Comparison of ENCODE assay signal across 10 cellular contexts in the genomic region with DNA sequence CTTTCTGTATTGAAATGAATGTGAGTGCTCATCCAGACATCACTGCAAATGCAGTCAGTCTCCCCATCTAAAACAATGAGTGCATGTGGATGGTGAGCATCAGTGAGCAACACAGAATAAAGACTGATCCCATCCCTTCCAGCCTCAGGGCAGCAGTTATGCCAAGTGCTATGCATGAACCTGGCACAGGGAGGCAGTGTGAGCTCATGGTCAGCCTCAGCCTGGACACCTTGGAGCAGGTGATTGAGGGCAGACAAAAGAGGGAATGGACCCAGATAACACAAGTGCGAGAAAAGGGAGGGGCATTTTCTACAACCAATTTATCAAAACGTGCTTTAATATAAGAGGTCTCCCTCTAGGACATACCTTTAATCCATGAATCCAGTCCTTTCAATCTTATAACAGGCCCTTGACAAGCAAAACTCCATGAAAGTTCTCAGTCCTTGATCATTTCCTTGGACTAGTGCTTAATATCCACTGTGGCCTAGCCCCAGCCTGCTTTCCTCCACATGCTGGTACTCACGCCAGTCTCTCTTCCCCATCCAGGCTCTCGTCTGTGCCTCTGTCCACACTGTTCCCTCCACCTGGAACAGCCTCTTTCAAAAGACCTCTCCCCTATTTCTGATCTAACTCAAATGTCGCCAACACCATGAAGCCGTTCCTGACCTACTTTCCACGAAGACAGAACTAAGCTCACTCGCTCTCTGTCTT. TPM values are rescaled to one million over a fixed set of nuclear protein-coding genes. Genes with fewer than 3 reads are reported as not detected.
A peak's percentile ranks its signal among the peaks of the same experiment; 100 is the strongest.
DNase-seq lines count a peak whose midpoint lies in the region; ATAC-seq and TF ChIP-seq lines count a peak whose summit lies in the region.
"Had no signal": no experiment of that assay in that cellular context is flagged by ENCODE, and none has a peak within 500 bp of the region (broad histone marks: within the 10 kb centered on the region; RNA-seq: fewer than 3 reads in every experiment).

No MANE protein-coding gene starts in this region.

- H3K27me3 ChIP-seq in SK-N-SH (ENCODE audit: insufficient read depth) (no peaks in the 10 kb centered on the region), right atrium auricular region (no peaks in the 10 kb centered on the region), tibial artery (peaks cover 0 to 5% of the 10 kb centered on the region in 2 donors)

- H2AFZ ChIP-seq in SK-N-SH (ENCODE audit: low read depth): no peak overlapping the region

- TF ChIP-seq CTCF in SK-N-SH (IDR thresholded peaks at IDR 0.05) (peak; percentile 52), right atrium auricular region (IDR thresholded peaks at IDR 0.05) (peak; percentile 42 to 78), tibial artery (IDR thresholded peaks at IDR 0.05) (peak; percentile 20 to 26)

- no peaks in the 10 kb centered on the region for H3F3A ChIP-seq in SK-N-SH (replicated peaks; ENCODE audit: insufficient read depth)

- H3K9me3 ChIP-seq in SK-N-SH: no peaks in the 10 kb centered on the region
- H3K9me3 ChIP-seq in right atrium auricular region: no peaks in the 10 kb centered on the region
- no peaks in the 10 kb centered on the region for H3K9me3 ChIP-seq in tibial artery
- H3K9me3 ChIP-seq: BLaER1 treated with 17β-estradiol and CSF1 and Interleukin-3, amounts not matched to agents 10 nM and 100 nM had no signal

- no peak overlapping the region for H3K4me2 ChIP-seq in SK-N-SH
- H3K4me2 ChIP-seq: BLaER1 treated with 17β-estradiol and CSF1 and Interleukin-3, amounts not matched to agents 10 nM and 100 nM had no signal

- peak; percentile 88 for TF ChIP-seq RAD21 in SK-N-SH (IDR thresholded peaks at IDR 0.05; ENCODE audit: low read length)

- H3K27ac ChIP-seq in SK-N-SH (ENCODE audit: low read depth in 2 of 2, low read length in 1 of 2) (peak overlapping the region in 1 of 2 experiments; percentile 39; a peak in 1 of 4 replicates), right atrium auricular region (no peak overlapping the region), tibial artery (no peak overlapping the region)
- H3K27ac ChIP-seq: BLaER1 treated with 17β-estradiol and CSF1 and Interleukin-3, amounts not matched to agents 10 nM and 100 nM had no signal

- CTCF ChIA-PET in SK-N-SH (lab: Yijun Ruan, JAX): interaction anchor here (0.8 to 6.1 kb wide), 7 partner anchors 13 to 289 kb away, joined by 3 to 128 read pairs (median 5); no protein-coding TSS in a partner anchor

- H3K4me3 ChIP-seq in SK-N-SH (ENCODE audit: low read depth in 2 of 2, low read length in 1 of 2): peak overlapping the region in 1 of 2 experiments; percentile 54; a peak in 1 of 4 replicates
- no peak overlapping the region for H3K4me3 ChIP-seq in right atrium auricular region
- H3K4me3 ChIP-seq in tibial artery: no peak overlapping the region
- H3K4me3 ChIP-seq: BLaER1 treated with 17β-estradiol and CSF1 and Interleukin-3, amounts not matched to agents 10 nM and 100 nM had no signal

- H3K4me1 ChIP-seq in SK-N-SH (ENCODE audit: control insufficient read depth in 1 of 2, insufficient read depth in 2 of 2, low read depth in 1 of 2, low read length in 1 of 2) (peaks cover 0 to 3% of the 10 kb centered on the region in 2 experiments; a peak in 1 of 4 replicates), right atrium auricular region (no peaks in the 10 kb centered on the region), tibial artery (no peaks in the 10 kb centered on the region)
- H3K4me1 ChIP-seq: BLaER1 treated with 17β-estradiol and CSF1 and Interleukin-3, amounts not matched to agents 10 nM and 100 nM had no signal

- no peak for ATAC-seq in HG03432 (IDR thresholded peaks at IDR 0.05; ENCODE audit: unreplicated experiment)

- 64% methylated on average over 8 of the region's 8 CpGs for WGBS in SK-N-SH (ENCODE audit: low lambda C conversion rate)

- peak; percentile 34 to 63 for DNase-seq in NCI-H526 (lab: John Stamatoyannopoulos, UW)
- no peak for DNase-seq in NCI-H526 treated with DMSO at 0.1 percent for 48 hours (lab: John Stamatoyannopoulos, UW)
- peak; percentile 25 for DNase-seq in SK-N-SH
- no peak for DNase-seq in right atrium auricular region (ENCODE audit: low spot score)
- DNase-seq in tibial artery: no peak
- no peak for DNase-seq in NCI-H2196 (lab: John Stamatoyannopoulos, UW; ENCODE audit: unreplicated experiment)
- no peak for DNase-seq in stimulated activated CD4-positive, alpha-beta T cell treated with anti-CD3 and anti-CD28 coated beads, Interleukin-12 subunit alpha, Interleukin-12 subunit beta, amount 100 ng/mL, for 4 hours

- no peak for TF ChIP-seq EP300 in SK-N-SH (IDR thresholded peaks at IDR 0.05; ENCODE audit: borderline replicate concordance in 1 of 2, low read depth in 1 of 2, low read length in 1 of 2)

- intact Hi-C loops in tibial artery (cut with DNase I; ENCODE audit: low total_unique reads): no loop called here

- H3K9ac ChIP-seq in SK-N-SH: no peak overlapping the region
- H3K9ac ChIP-seq: BLaER1 treated with 17β-estradiol and CSF1 and Interleukin-3, amounts not matched to agents 10 nM and 100 nM had no signal

- H3K79me2 ChIP-seq in SK-N-SH (ENCODE audit: insufficient read depth): no peaks in the 10 kb centered on the region

- H3K36me3 ChIP-seq in SK-N-SH (replicated peaks in 1 of 2; ENCODE audit: control insufficient read depth in 1 of 2, insufficient read depth in 2 of 2, low read length in 1 of 2) (no peaks in the 10 kb centered on the region), right atrium auricular region (no peaks in the 10 kb centered on the region), tibial artery (no peaks in the 10 kb centered on the region)
- H3K36me3 ChIP-seq: BLaER1 treated with 17β-estradiol and CSF1 and Interleukin-3, amounts not matched to agents 10 nM and 100 nM had no signal

- H4K20me1 ChIP-seq in SK-N-SH (ENCODE audit: insufficient read depth): no peaks in the 10 kb centered on the region

- POLR2A ChIA-PET in SK-N-SH (lab: Yijun Ruan, JAX): no interaction called here

- no peaks in the 10 kb centered on the region for H3K9me2 ChIP-seq in SK-N-SH

TF ChIP-seq in SK-N-SH, 30 proteins besides CTCF, POLR2A, EP300 and RAD21:
- TF ChIP-seq FOSL2 (IDR thresholded peaks at IDR 0.05; ENCODE audit: borderline replicate concordance, low read depth) (no peak), FOXJ3 (CRISPR knock-in tag; IDR thresholded peaks at IDR 0.05) (no peak), SMC3 (IDR thresholded peaks at IDR 0.05; ENCODE audit: low read depth, low read length) (peak; percentile 85), RFX5 (IDR thresholded peaks at IDR 0.05; ENCODE audit: low read length) (no peak), MXI1 (IDR thresholded peaks at IDR 0.05; ENCODE audit: low read depth, low read length) (no peak), TCF12 (IDR thresholded peaks at IDR 0.05) (no peak)
- TF ChIP-seq, protein P1, sequence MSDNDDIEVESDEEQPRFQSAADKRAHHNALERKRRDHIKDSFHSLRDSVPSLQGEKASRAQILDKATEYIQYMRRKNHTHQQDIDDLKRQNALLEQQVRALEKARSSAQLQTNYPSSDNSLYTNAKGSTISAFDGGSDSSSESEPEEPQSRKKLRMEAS (IDR thresholded peaks at IDR 0.05; ENCODE audit: low read depth): no peak

RNA-seq across cellular contexts. Expression of a gene that starts 50.5 kb away (rescaled TPM):
- not detected in 2 replicates for polyA plus RNA-seq in SK-N-SH (2012; rRNA removed)
- 0.01 TPM in 1 of 2 replicates, not detected in the other for polyA plus RNA-seq in SK-N-SH (2012; cell fraction: cytosol; rRNA removed)
- not detected in 2 replicates for polyA plus RNA-seq in SK-N-SH (2012; cell fraction: nucleus; rRNA removed)
- not detected for total RNA-seq in right atrium auricular region
- total RNA-seq: T-helper 1 cell treated with Interleukin-12 subunit alpha and Interleukin-12 subunit beta and Interleukin-4 antibody, amounts not matched to agents 30 ng/mL and 1 ng/mL, for 36 hours had no signal

Comparison
In these comparisons a context has a peak if more than half of its experiments do, and no peak if none do; other contexts are left out.
1. DNase-seq: peak in NCI-H526 (2 of 2) and SK-N-SH (single experiment); none in NCI-H526 treated with DMSO at 0.1 percent for 48 hours (single experiment), right atrium auricular region (single experiment), tibial artery (0 of 2), NCI-H2196 (single experiment) and stimulated activated CD4-positive, alpha-beta T cell treated with anti-CD3 and anti-CD28 coated beads, Interleukin-12 subunit alpha, Interleukin-12 subunit beta, amount 100 ng/mL, for 4 hours (single experiment).
2. Peak in every context shown above with its lines, with median percentiles within 50 percentile points of each other: CTCF ChIP-seq.